ENCODE assay signal across 17 cellular contexts in the genomic region with DNA sequence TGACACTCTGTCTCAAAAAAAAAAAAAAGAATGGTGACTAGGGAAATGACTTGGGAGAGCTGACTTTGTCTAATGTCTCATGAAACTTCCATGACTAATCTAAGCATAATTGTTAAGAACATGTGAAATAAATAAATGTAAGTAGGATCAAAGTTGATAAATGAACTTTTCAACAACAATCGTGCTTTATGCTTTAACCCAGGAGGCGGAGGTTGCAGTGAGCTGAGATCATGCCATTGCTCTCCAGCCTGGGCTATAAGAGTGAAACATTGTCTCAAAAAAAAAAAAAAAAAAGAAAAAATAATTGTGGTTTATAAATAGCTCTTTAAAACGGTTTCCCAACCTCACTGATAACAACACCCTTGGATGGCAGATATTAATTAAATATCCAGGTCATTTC. TPM values are rescaled to one million over a fixed set of nuclear protein-coding genes. Genes with fewer than 3 reads are reported as not detected.
DNase-seq lines count a peak whose midpoint lies in the region; ATAC-seq and TF ChIP-seq lines count a peak whose summit lies in the region.
"Had no signal": no experiment of that assay in that cellular context is flagged by ENCODE, and none has a peak within 500 bp of the region (broad histone marks: within the 10 kb centered on the region; RNA-seq: fewer than 3 reads in every experiment).

No MANE protein-coding gene starts in this region.

- no peaks in the 10 kb centered on the region for H3K9me3 Mint-ChIP-seq in neural progenitor cell
- H3K9me3 Mint-ChIP-seq: CD8-positive, alpha-beta T cell had no signal

- intact Hi-C loops in body of pancreas (cut with DNase I): no loop called here
- intact Hi-C loops in testis (cut with DNase I; ENCODE audit: low total_unique reads): no loop called here

- 46 to 51% methylated on average over 3 of the region's 3 CpGs for WGBS in body of pancreas, 2 donors
- WGBS in testis, 2 donors: 45 to 55% methylated on average over 3 of the region's 3 CpGs

- H3K27ac ChIP-seq in SK-N-MC (no peak overlapping the region), body of pancreas (peak overlapping the region in 3 of 4 donors; percentile 48 to 51 (median 50)), testis (peak overlapping the region; percentile 64 to 72), neural progenitor cell (no peak overlapping the region)
- H3K27ac ChIP-seq: BLaER1, C4-2B had no signal

- no peaks in the 10 kb centered on the region for H3K36me3 Mint-ChIP-seq in neural progenitor cell
- H3K36me3 Mint-ChIP-seq: CD4-positive, CD25-positive, alpha-beta regulatory T cell; CD8-positive, alpha-beta T cell had no signal

- TF ChIP-seq POLR2A in body of pancreas (IDR thresholded peaks at IDR 0.05) (no peak), testis (IDR thresholded peaks at IDR 0.05) (no peak)

- H3K36me3 ChIP-seq in SK-N-MC (ENCODE audit: insufficient read depth, low read length): no peaks in the 10 kb centered on the region
- no peaks in the 10 kb centered on the region for H3K36me3 ChIP-seq in body of pancreas (replicated peaks in 1 of 2; ENCODE audit: insufficient read depth in 1 of 2, low read depth in 2 of 2)
- H3K36me3 ChIP-seq in testis (ENCODE audit: low read depth, missing control alignments): no peaks in the 10 kb centered on the region
- H3K36me3 ChIP-seq in neural progenitor cell: no peaks in the 10 kb centered on the region
- H3K36me3 ChIP-seq: BLaER1, HAP-1 had no signal

- peaks cover 3% of the 10 kb centered on the region for H3K4me1 Mint-ChIP-seq in neural progenitor cell
- H3K4me1 Mint-ChIP-seq: B cell; CD4-positive, CD25-positive, alpha-beta regulatory T cell had no signal

- peak; percentile 71 for ATAC-seq in body of pancreas
- ATAC-seq: CD8-positive, alpha-beta T cell had no signal

- H2AFZ ChIP-seq in neural progenitor cell (replicated peaks): no peak overlapping the region

- H3K27ac Mint-ChIP-seq in neural progenitor cell: no peak overlapping the region
- H3K27ac Mint-ChIP-seq: B cell; CD4-positive, CD25-positive, alpha-beta regulatory T cell; CD8-positive, alpha-beta T cell had no signal

- H3F3A ChIP-seq in neural progenitor cell (ENCODE audit: low read depth): no peaks in the 10 kb centered on the region

- peaks cover 2% of the 10 kb centered on the region for H3K27me3 Mint-ChIP-seq in neural progenitor cell (ENCODE audit: insufficient read depth, low read depth)
- H3K27me3 Mint-ChIP-seq: B cell; CD4-positive, CD25-positive, alpha-beta regulatory T cell had no signal

- no peak overlapping the region for H3K4me2 ChIP-seq in neural progenitor cell
- H3K4me2 ChIP-seq: BLaER1 had no signal

- H3K27me3 ChIP-seq in body of pancreas (no peaks in the 10 kb centered on the region), testis (no peaks in the 10 kb centered on the region), neural progenitor cell (no peaks in the 10 kb centered on the region)
- H3K27me3 ChIP-seq: BLaER1 had no signal

- DNase-seq in SK-N-MC (ENCODE audit: low read depth, low spot score) (no peak), body of pancreas (peak in 1 of 4 donors; percentile 26), testis (peak; percentile 67), NCI-H2196 (lab: John Stamatoyannopoulos, UW; ENCODE audit: unreplicated experiment) (no peak), neural progenitor cell (ENCODE audit: low spot score) (no peak), SIG-M5 treated with dmso at 0.1 percent for 504 hours (lab: John Stamatoyannopoulos, UW; ENCODE audit: unreplicated experiment) (no peak)
- DNase-seq: CD4-positive, CD25-positive, alpha-beta regulatory T cell; CD8-positive, alpha-beta T cell; DMS 273 treated with DMSO at 0.1 percent for 48 hours; DMS53; DMS79 treated with DMSO at 0.1 percent for 48 hours; GF-D8; GOT3 had no signal

- no peak overlapping the region for H3K4me3 ChIP-seq in SK-N-MC
- no peak overlapping the region for H3K4me3 ChIP-seq in body of pancreas
- H3K4me3 ChIP-seq in testis: no peak overlapping the region
- H3K4me3 ChIP-seq in neural progenitor cell: no peak overlapping the region
- H3K4me3 ChIP-seq: BLaER1, HAP-1 had no signal

- H3K79me2 ChIP-seq in neural progenitor cell (ENCODE audit: low read depth): no peaks in the 10 kb centered on the region

- TF ChIP-seq CTCF in body of pancreas (IDR thresholded peaks at IDR 0.05) (no peak), testis (IDR thresholded peaks at IDR 0.05) (no peak), neural progenitor cell (IDR thresholded peaks at IDR 0.05) (no peak)

- H3K9me3 ChIP-seq in SK-N-MC (ENCODE audit: low read depth, low read length) (no peaks in the 10 kb centered on the region), body of pancreas (no peaks in the 10 kb centered on the region), testis (no peaks in the 10 kb centered on the region), neural progenitor cell (ENCODE audit: low read depth) (no peaks in the 10 kb centered on the region)
- H3K9me3 ChIP-seq: BLaER1, HAP-1 had no signal

- H3K4me3 Mint-ChIP-seq in neural progenitor cell: no peak overlapping the region
- H3K4me3 Mint-ChIP-seq: B cell; CD8-positive, alpha-beta T cell had no signal

- H4K20me1 ChIP-seq in neural progenitor cell (ENCODE audit: low read depth): no peaks in the 10 kb centered on the region
- H4K20me1 ChIP-seq: BLaER1 had no signal

- peak overlapping the region; percentile 32 for H3K9ac ChIP-seq in SK-N-MC (ENCODE audit: insufficient read length)
- no peak overlapping the region for H3K9ac ChIP-seq in neural progenitor cell
- H3K9ac ChIP-seq: BLaER1 had no signal

- H3K4me1 ChIP-seq in body of pancreas (no peaks in the 10 kb centered on the region), testis (peaks cover 4% of the 10 kb centered on the region), neural progenitor cell (no peaks in the 10 kb centered on the region)
- H3K4me1 ChIP-seq: HAP-1 had no signal

RNA-seq across cellular contexts. Expression of gene AKT2, which starts 12.9 kb away (rescaled TPM):
- total RNA-seq in body of pancreas: 10 to 100 TPM; 46.2 to 96.2 TPM
- 100 to 1,000 TPM; 195 to 229 TPM for total RNA-seq in testis
- polyA plus RNA-seq in testis (ENCODE audit: insufficient read depth, low read depth, low replicate concordance): 154 TPM
- 85.1 and 139 TPM in 2 replicates for total RNA-seq in neural progenitor cell (ENCODE audit: low replicate concordance)

RNA-seq across cellular contexts. Expression of gene C19orf47, which starts 50.2 kb away (rescaled TPM):
- total RNA-seq in body of pancreas (10 to 100 TPM in 1 of 2 donors, 1 to 10 TPM in 1; 3.9 to 19.8 TPM), testis (10 to 100 TPM; 48.9 to 57.1 TPM), neural progenitor cell (ENCODE audit: low replicate concordance) (10.6 and 13.1 TPM in 2 replicates)
- polyA plus RNA-seq in testis (ENCODE audit: insufficient read depth, low read depth, low replicate concordance): 62.2 TPM

RNA-seq across cellular contexts. Expression of gene PLD3, which starts 50.5 kb away (rescaled TPM):
- 100 to 1,000 TPM; 155 to 162 TPM for total RNA-seq in body of pancreas
- total RNA-seq in testis: 100 to 1,000 TPM; 277 to 533 TPM
- 219 TPM for polyA plus RNA-seq in testis (ENCODE audit: insufficient read depth, low read depth, low replicate concordance)
- 116 and 289 TPM in 2 replicates for total RNA-seq in neural progenitor cell (ENCODE audit: low replicate concordance)

Comparison
In these comparisons a context has a peak if more than half of its experiments do, and no peak if none do; other contexts are left out.
1. H3K27ac ChIP-seq: peak in body of pancreas (3 of 4) and testis (2 of 2); none in SK-N-MC (single experiment) and neural progenitor cell (single experiment).